In the genomic region with DNA sequence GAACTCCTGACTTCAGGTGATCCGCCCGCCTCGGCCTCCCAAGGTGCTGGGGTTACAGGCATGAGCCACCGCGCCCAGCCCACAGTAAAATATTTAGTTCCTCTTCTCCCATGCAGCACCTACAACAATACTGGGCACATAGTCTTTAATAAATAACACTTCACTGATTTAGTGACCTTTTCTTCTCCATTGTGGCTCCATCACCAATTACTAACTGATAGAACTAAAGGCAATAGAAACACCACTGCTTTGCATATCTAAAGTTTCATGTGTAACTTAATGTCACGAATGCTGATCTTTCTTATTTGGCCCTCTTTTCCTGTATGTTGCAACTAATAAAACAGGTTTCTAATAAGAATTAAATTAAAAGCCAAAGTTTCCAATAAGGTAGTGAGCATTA, we compare ENCODE assay signal across 20 cellular contexts.
"Had no signal": no experiment of that assay in that cellular context is flagged by ENCODE, and none has a peak within 500 bp of the region (broad histone marks: within the 10 kb centered on the region; RNA-seq: fewer than 3 reads in every experiment).

No MANE protein-coding gene starts in this region.

- ATAC-seq: activated CD8-positive, alpha-beta T cell treated with anti-CD3 and anti-CD28 coated beads, Interleukin-2, amount 10 ng/mL, durations not matched to agents 7 days and 5 days; left ventricle myocardium superior; mucosa of descending colon; naive thymus-derived CD4-positive, alpha-beta T cell; pancreas had no signal

- DNase-seq: activated B cell treated with CpG ODN at 0.5 μM for 24 hours; activated CD4-positive, alpha-beta T cell treated with anti-CD3 and anti-CD28 coated beads for 48 hours; activated CD8-positive, alpha-beta memory T cell treated with anti-CD3 and anti-CD28 coated beads, Interleukin-2, amount 50 U/mL, for 48 hours; activated CD8-positive, alpha-beta T cell treated with anti-CD3 and anti-CD28 coated beads, Interleukin-2, amount 10 ng/mL, durations not matched to agents 7 days and 5 days; activated naive CD4-positive, alpha-beta T cell; anterior cingulate cortex; brain microvascular endothelial cell; cerebellar nuclear complex; effector memory CD4-positive, alpha-beta T cell; foreskin fibroblast; glutamatergic neuron; hypothalamus; left ventricle myocardium superior; mucosa of descending colon; naive thymus-derived CD4-positive, alpha-beta T cell; pancreas; sigmoid colon; spleen; thyroid gland; uterus had no signal

- H3K27ac ChIP-seq: brain microvascular endothelial cell, pancreas, sigmoid colon, spleen, thyroid gland, uterus had no signal

- H3K4me1 ChIP-seq: pancreas, sigmoid colon, spleen, thyroid gland, uterus had no signal

- H3K36me3 ChIP-seq: pancreas, uterus had no signal

- H3K9me3 ChIP-seq: mucosa of descending colon, pancreas, sigmoid colon, spleen, thyroid gland, uterus had no signal

- H3K4me3 ChIP-seq: mucosa of descending colon, pancreas, sigmoid colon, spleen, thyroid gland, uterus had no signal
